In the genomic region with DNA sequence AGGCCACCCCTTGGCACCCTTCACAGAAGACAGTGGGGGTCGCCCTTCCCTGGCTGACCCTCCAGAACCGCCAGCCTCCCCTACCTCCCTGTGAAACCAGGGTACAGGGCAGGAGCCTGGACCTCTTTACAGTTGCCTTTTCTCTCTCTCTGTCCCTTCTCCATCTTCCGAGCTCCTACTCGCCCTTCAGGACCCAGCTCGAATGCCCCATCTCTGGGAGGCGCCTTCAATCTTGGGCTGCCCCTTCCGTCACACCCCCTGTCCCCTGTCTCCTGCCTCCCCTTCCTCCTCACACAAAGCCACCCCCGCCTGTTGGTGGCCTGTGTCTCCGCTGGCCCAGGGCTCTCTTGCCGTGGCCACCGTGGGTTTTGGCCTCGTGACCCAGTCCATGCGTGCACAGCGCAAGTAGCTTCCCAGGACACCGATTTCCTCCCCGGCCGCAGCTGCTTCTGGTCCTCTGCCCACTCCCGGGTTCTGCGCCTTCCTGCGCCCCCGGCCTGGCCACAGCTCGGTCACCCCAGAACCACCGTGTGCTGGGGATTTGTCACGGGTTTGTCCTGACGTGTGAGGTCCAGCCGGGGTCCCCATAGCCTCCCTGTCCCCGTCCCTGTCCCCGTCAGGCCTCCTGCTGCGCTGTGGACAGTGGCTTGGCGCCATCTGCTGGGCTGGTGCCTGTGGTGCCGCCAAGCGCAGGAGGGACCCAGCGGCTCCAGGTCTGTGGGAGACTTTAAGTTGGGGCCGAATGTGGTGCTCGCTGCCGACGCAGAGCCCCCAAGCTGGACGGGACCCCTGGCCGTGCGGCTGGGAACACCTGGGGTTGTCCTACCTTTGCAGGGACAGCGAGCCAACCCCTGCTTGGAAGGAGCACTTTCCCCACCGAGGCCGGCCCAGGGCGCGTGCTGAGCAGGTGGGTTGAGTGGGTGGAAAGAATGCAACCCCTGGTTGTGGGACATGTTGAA, we compare ENCODE assay signal across 8 cellular contexts. TPM values are rescaled to one million over a fixed set of nuclear protein-coding genes. Genes with fewer than 3 reads are reported as not detected.
DNase-seq lines count a peak whose midpoint lies in the region; ATAC-seq and TF ChIP-seq lines count a peak whose summit lies in the region.

No MANE protein-coding gene starts in this region.

- 27 to 29% methylated on average over 45 of the region's 45 CpGs for WGBS in lung, 2 donors

- peak; percentile 83 to 99 (median 98) for TF ChIP-seq CTCF in dorsolateral prefrontal cortex (IDR thresholded peaks at IDR 0.05 in 54 of 56, conservative IDR thresholded peaks at IDR 0.05 in 2 of 56; ENCODE audit: low read depth in 1 of 56, partially characterized antibody in 56 of 56)
- TF ChIP-seq CTCF in lung (IDR thresholded peaks at IDR 0.05; ENCODE audit: control extremely low read depth, extremely low read depth), result peak; percentile 97

- H3K4me1 ChIP-seq in lung (ENCODE audit: control insufficient read depth in 2 of 2, insufficient read depth in 2 of 2, low read length in 2 of 2), result peaks cover 0 to 9% of the 10 kb centered on the region in 2 donors

- intact Hi-C loops in dorsolateral prefrontal cortex (cut with DNase I), result loop anchor here (1.0 to 10.0 kb wide), 7 partner anchors 32 to 520 kb away; a partner anchor contains a TSS

- DNase-seq in NCI-H1694 (lab: John Stamatoyannopoulos, UW), result peak; percentile 46
- no peak for DNase-seq in NCI-H1694 treated with DMSO at 0.1 percent for 48 hours (lab: John Stamatoyannopoulos, UW)
- DNase-seq in NCI-H2171 (lab: John Stamatoyannopoulos, UW), result peak; percentile 43
- DNase-seq in activated CD4-positive, alpha-beta T cell treated with anti-CD3 and anti-CD28 coated beads, Interleukin-2, amount 50 U/mL, for 4 hours, result peak; percentile 72 to 75
- peak; percentile 71 to 90 (median 78) for DNase-seq in dorsolateral prefrontal cortex
- DNase-seq in lung (ENCODE audit: low spot score), result peak; percentile 80
- peak in 2 of 3 donors; percentile 55 to 68 for DNase-seq in stimulated activated CD4-positive, alpha-beta T cell treated with anti-CD3 and anti-CD28 coated beads, TNF-alpha, amount 100 ng/mL, for 48 hours (ENCODE audit: low read depth in 3 of 3)
- no peak for DNase-seq in NCI-H446 treated with DMSO at 0.1 percent for 48 hours (lab: John Stamatoyannopoulos, UW)

- no peaks in the 10 kb centered on the region for H3K36me3 ChIP-seq in lung (ENCODE audit: control insufficient read depth in 2 of 2, insufficient read depth in 2 of 2, low read length in 2 of 2)

- H3K4me3 ChIP-seq in dorsolateral prefrontal cortex (peak overlapping the region in 55 of 59 donors; percentile 3 to 61 (median 42)), lung (no peak overlapping the region)

- H3K27ac ChIP-seq in dorsolateral prefrontal cortex (peak overlapping the region in 19 of 59 donors; percentile 5 to 81 (median 52)), lung (ENCODE audit: low read depth in 1 of 2, low read length in 1 of 2) (no peak overlapping the region)

- H3K9me3 ChIP-seq in lung (ENCODE audit: control insufficient read depth in 2 of 2, insufficient read depth in 1 of 2, low read length in 1 of 2), result no peaks in the 10 kb centered on the region

- H3K27me3 ChIP-seq in dorsolateral prefrontal cortex (no peaks in the 10 kb centered on the region), lung (ENCODE audit: control insufficient read depth, insufficient read depth) (no peaks in the 10 kb centered on the region)

- ATAC-seq in lung (ENCODE audit: insufficient read depth, low FRiP score), result no peak

RNA-seq across cellular contexts. Expression of a gene that starts 4.0 kb away (rescaled TPM):
- total RNA-seq in dorsolateral prefrontal cortex (10 to 100 TPM; 19.3 to 53.2 (median 34.1) TPM), lung (10 to 100 TPM; 13.0 to 47.9 TPM)
- 10 to 100 TPM; 18.6 to 35.8 TPM for polyA plus RNA-seq in lung

RNA-seq across cellular contexts. Expression of a gene that starts 27.6 kb away (rescaled TPM):
- total RNA-seq in dorsolateral prefrontal cortex, result 100 to 1,000 TPM in 46 of 120 experiments, 10 to 100 TPM in 74; 55.9 to 246 (median 94.8) TPM
- total RNA-seq in lung, result 10 to 100 TPM in 1 of 2 donors, 1 to 10 TPM in 1; 5.9 to 32.7 TPM
- 10 to 100 TPM in 1 of 2 donors, 1 to 10 TPM in 1; 9.1 to 12.0 TPM for polyA plus RNA-seq in lung

Comparison
In these comparisons a context has a peak if more than half of its experiments do, and no peak if none do; other contexts are left out.
1. DNase-seq: peak in NCI-H1694 (single experiment), NCI-H2171 (single experiment), activated CD4-positive, alpha-beta T cell treated with anti-CD3 and anti-CD28 coated beads, Interleukin-2, amount 50 U/mL, for 4 hours (2 of 2), dorsolateral prefrontal cortex (10 of 10), lung (single experiment) and stimulated activated CD4-positive, alpha-beta T cell treated with anti-CD3 and anti-CD28 coated beads, TNF-alpha, amount 100 ng/mL, for 48 hours (2 of 3); none in NCI-H1694 treated with DMSO at 0.1 percent for 48 hours (single experiment) and NCI-H446 treated with DMSO at 0.1 percent for 48 hours (single experiment).